In genomic region chr1:3774503-3775247, GRCh38 we compare ENCODE assay signal across 13 cellular contexts. TPM values are rescaled to one million over a fixed set of nuclear protein-coding genes. Genes with fewer than 3 reads are reported as not detected.
DNase-seq lines count a peak whose midpoint lies in the region; ATAC-seq and TF ChIP-seq lines count a peak whose summit lies in the region.
"Had no signal": no experiment of that assay in that cellular context is flagged by ENCODE, and none has a peak within 500 bp of the region (broad histone marks: within the 10 kb centered on the region; RNA-seq: fewer than 3 reads in every experiment).

No MANE protein-coding gene starts in this region.

- no peak overlapping the region for H3K4me3 ChIP-seq in Panc1 (ENCODE audit: low read depth in 2 of 2, low read length in 2 of 2)
- H3K4me3 ChIP-seq: lung, tibial artery had no signal

- peaks cover 51% of the 10 kb centered on the region for H3K4me1 ChIP-seq in Panc1 (ENCODE audit: control insufficient read depth, insufficient read depth, low read length)

- H3K9me3 Mint-ChIP-seq in glutamatergic neuron (ENCODE audit: unreplicated experiment): peaks cover 6% of the 10 kb centered on the region
- H3K9me3 Mint-ChIP-seq: activated naive CD4-positive, alpha-beta T cell treated with anti-CD3 and anti-CD28 coated beads, Interleukin-2, amount 50 U/mL, for 72 hours had no signal

- H3K27ac Mint-ChIP-seq in glutamatergic neuron (ENCODE audit: unreplicated experiment): no peak overlapping the region

- no peaks in the 10 kb centered on the region for H3K36me3 ChIP-seq in Panc1 (ENCODE audit: control insufficient read depth, insufficient read depth, low read length)

- H3K27me3 ChIP-seq in Panc1 (ENCODE audit: control insufficient read depth, insufficient read depth, low read length): no peaks in the 10 kb centered on the region

- peaks cover 7% of the 10 kb centered on the region for H3K27me3 Mint-ChIP-seq in glutamatergic neuron (ENCODE audit: unreplicated experiment)

- no peaks in the 10 kb centered on the region for H3K9me3 ChIP-seq in Panc1 (ENCODE audit: control insufficient read depth, insufficient read depth, low read depth, low read length)
- H3K9me3 ChIP-seq: tibial artery had no signal

- intact Hi-C loops in Panc1 (cut with micrococcal nuclease; ENCODE audit: unreplicated experiment): no loop called here

- DNase-seq in Panc1 (ENCODE audit: low read depth, low spot score): no peak
- DNase-seq in glutamatergic neuron: peak; percentile 38
- DNase-seq in substantia nigra (lab: John Stamatoyannopoulos, UW): peak in 22 of 49 donors; percentile 16 to 64 (median 36)
- no peak for DNase-seq in D341Med (ENCODE audit: low spot score)
- DNase-seq: DND-41, NCI-H524 treated with DMSO at 0.1 percent for 48 hours, tibial artery had no signal

- H3K27ac ChIP-seq in Panc1 (ENCODE audit: low read length) (peak overlapping the region; percentile 68), substantia nigra (ENCODE audit: low read depth, low read length, poor library complexity, severe bottlenecking) (peak overlapping the region; percentile 88)

- BruUV-seq in Panc1 (replicated peaks; lab: Mats Ljungman, UMichigan): no TSS peak

- TF ChIP-seq CTCF in Panc1 (IDR thresholded peaks at IDR 0.05) (no peak), glutamatergic neuron (IDR thresholded peaks at IDR 0.05; ENCODE audit: partially characterized antibody, unreplicated experiment) (no peak)

- POLR2A ChIA-PET in Panc1 (lab: Charles Lee): no interaction called here

- H3K4me3 Mint-ChIP-seq in glutamatergic neuron (ENCODE audit: unreplicated experiment): peak overlapping the region; percentile 34

- no peaks in the 10 kb centered on the region for H3K36me3 Mint-ChIP-seq in glutamatergic neuron (ENCODE audit: unreplicated experiment)
- H3K36me3 Mint-ChIP-seq: activated naive CD4-positive, alpha-beta T cell treated with anti-CD3 and anti-CD28 coated beads, Interleukin-2, amount 50 U/mL, for 72 hours had no signal

- CTCF ChIA-PET in Panc1 (lab: Charles Lee): interaction anchor here (0.6 to 1.3 kb wide), 3 partner anchors 13 to 50 kb away, joined by 3 read pairs; no protein-coding TSS in a partner anchor

- in situ Hi-C loops in Panc1 (cut with HindIII; ENCODE audit: low pct_unique_long_range_greater_than_20kb, low sequenced_read_pairs): no loop called here

- peaks cover 16% of the 10 kb centered on the region for H3K4me1 Mint-ChIP-seq in glutamatergic neuron (ENCODE audit: low read depth, unreplicated experiment)

- peak; percentile 17; the same call in 1 of the 2 replicates for ATAC-seq in Panc1
- ATAC-seq in GM21423 (IDR thresholded peaks at IDR 0.05; ENCODE audit: unreplicated experiment): no peak
- ATAC-seq: activated naive CD4-positive, alpha-beta T cell treated with anti-CD3 and anti-CD28 coated beads, Interleukin-2, amount 50 U/mL, for 72 hours had no signal

RNA-seq across cellular contexts. Expression of gene SMIM1, which starts 2.1 kb away (rescaled TPM):
- total RNA-seq in Panc1 (2021; ENCODE audit: unreplicated experiment) (35.5 TPM), glutamatergic neuron (ENCODE audit: unreplicated experiment) (7.5 TPM)
- polyA plus RNA-seq in Panc1 (2012; ENCODE audit: insufficient read length): 37.1 TPM

RNA-seq across cellular contexts. Expression of gene LRRC47, which starts 21.6 kb away (rescaled TPM):
- total RNA-seq in Panc1 (2021; ENCODE audit: unreplicated experiment) (51.0 TPM), glutamatergic neuron (ENCODE audit: unreplicated experiment) (79.7 TPM)
- 32.2 TPM for polyA plus RNA-seq in Panc1 (2012; ENCODE audit: insufficient read length)

RNA-seq across cellular contexts. Expression of gene CCDC27, which starts 22.4 kb away (rescaled TPM):
- not detected for total RNA-seq in Panc1 (2021; ENCODE audit: unreplicated experiment)
- 0.10 TPM for polyA plus RNA-seq in Panc1 (2012; ENCODE audit: insufficient read length)
- not detected for total RNA-seq in glutamatergic neuron (ENCODE audit: unreplicated experiment)
- total RNA-seq: activated naive CD4-positive, alpha-beta T cell treated with anti-CD3 and anti-CD28 coated beads, Interleukin-2, amount 50 U/mL, for 72 hours; dermis blood vessel endothelial cell; glomerular endothelial cell; lung; pulmonary artery endothelial cell had no signal
- polyA plus RNA-seq: lung had no signal
